ENCODE assay signal across 11 cellular contexts in genomic region chr14:20400965-20401593, GRCh38. TPM values are rescaled to one million over a fixed set of nuclear protein-coding genes. Genes with fewer than 3 reads are reported as not detected.
A peak's percentile ranks its signal among the peaks of the same experiment; 100 is the strongest.
DNase-seq lines count a peak whose midpoint lies in the region; ATAC-seq and TF ChIP-seq lines count a peak whose summit lies in the region.
"Had no signal": no experiment of that assay in that cellular context is flagged by ENCODE, and none has a peak within 500 bp of the region (broad histone marks: within the 10 kb centered on the region; RNA-seq: fewer than 3 reads in every experiment).

No MANE protein-coding gene starts in this region.

- H2AK5ac ChIP-seq in trophoblast cell (ENCODE audit: low read length) = no peak overlapping the region

- ATAC-seq in GM18870 (IDR thresholded peaks at IDR 0.05; ENCODE audit: unreplicated experiment) (peak; percentile 45), PC-3 (peak; percentile 97), body of pancreas (peak; percentile 62), HG02623 (IDR thresholded peaks at IDR 0.05; ENCODE audit: unreplicated experiment) (no peak)

- no peak overlapping the region for H3K4ac ChIP-seq in trophoblast cell (ENCODE audit: low read depth, low read length)

- H3K79me1 ChIP-seq in trophoblast cell (ENCODE audit: low read length) = peaks cover 6% of the 10 kb centered on the region

- H2BK120ac ChIP-seq in trophoblast cell (ENCODE audit: insufficient read depth, low read length, poor library complexity) = peak overlapping the region; percentile 94

- CTCF ChIA-PET in PC-3 (lab: Charles Lee) = interaction anchor here (1.0 kb wide), 1 partner anchor 16 kb away, joined by 7 read pairs; no protein-coding TSS in a partner anchor

- peak overlapping the region; percentile 2 for H3K14ac ChIP-seq in trophoblast cell (ENCODE audit: low read length)

- H3K4me3 ChIP-seq in PC-3 (ENCODE audit: low read length) (peak overlapping the region; percentile 56), body of pancreas (no peak overlapping the region), trophoblast cell (ENCODE audit: low read depth, low read length) (no peak overlapping the region)

- H3K79me2 ChIP-seq in PC-3 (ENCODE audit: low read length) = no peaks in the 10 kb centered on the region
- peaks cover 1% of the 10 kb centered on the region for H3K79me2 ChIP-seq in trophoblast cell (ENCODE audit: control insufficient read depth, insufficient read depth, low read length, poor library complexity)
- H3K79me2 ChIP-seq: parathyroid adenoma had no signal

- TF ChIP-seq POLR2A in body of pancreas (IDR thresholded peaks at IDR 0.05) = no peak

- H3K9me2 ChIP-seq in PC-3 (replicated peaks; ENCODE audit: low read length) = no peaks in the 10 kb centered on the region

- TF ChIP-seq CTCF in PC-3 (conservative IDR thresholded peaks at IDR 0.05; ENCODE audit: low read depth, low read length) = no peak
- no peak for TF ChIP-seq CTCF in body of pancreas (IDR thresholded peaks at IDR 0.05)

- H3K27me3 ChIP-seq in PC-3 (ENCODE audit: low read length) = no peaks in the 10 kb centered on the region
- no peaks in the 10 kb centered on the region for H3K27me3 ChIP-seq in body of pancreas
- H3K27me3 ChIP-seq in trophoblast cell (ENCODE audit: insufficient read depth, low read length) = no peaks in the 10 kb centered on the region

- intact Hi-C loops in PC-3 (cut with micrococcal nuclease) = loop anchor here (1.0 kb wide), 1 partner anchor 12 kb away; the partner anchor contains the start of gene TEP1
- intact Hi-C loops in body of pancreas (cut with DNase I) = no loop called here

- H2BK12ac ChIP-seq in trophoblast cell (ENCODE audit: low read length) = no peak overlapping the region

- no TSS peak for BruUV-seq in PC-3 (replicated peaks; lab: Mats Ljungman, UMichigan)

- H3K9me3 ChIP-seq in PC-3 (ENCODE audit: low read length) (no peaks in the 10 kb centered on the region), body of pancreas (no peaks in the 10 kb centered on the region), trophoblast cell (ENCODE audit: insufficient read depth, low read depth, low read length) (no peaks in the 10 kb centered on the region)

- 81 to 85% methylated on average over 10 of the region's 10 CpGs for WGBS in body of pancreas, 2 donors
- no CpG with 5 or more reads among the region's 10 CpGs for WGBS in trophoblast cell (ENCODE audit: extremely low coverage, insufficient coverage, insufficient read length)

- DNase-seq in PC-3 (peak; percentile 98), body of pancreas (no peak), trophoblast cell (peak; percentile 91 to 92), OCI-M1 (lab: John Stamatoyannopoulos, UW) (no peak), OCI-M2 (lab: John Stamatoyannopoulos, UW; ENCODE audit: unreplicated experiment) (no peak), inferior parietal cortex (ENCODE audit: extremely low spot score) (no peak)
- DNase-seq: hippocampal formation, NCI-H446 had no signal

- POLR2A ChIA-PET in PC-3 (lab: Charles Lee; ENCODE audit: unreplicated experiment) = no interaction called here

- H3K36me3 ChIP-seq in PC-3 (ENCODE audit: low read depth, low read length) (peaks cover 3% of the 10 kb centered on the region), body of pancreas (replicated peaks in 1 of 2; ENCODE audit: insufficient read depth in 1 of 2, low read depth in 2 of 2) (peaks cover 0 to 14% of the 10 kb centered on the region in 2 donors), trophoblast cell (ENCODE audit: control insufficient read depth in 1 of 2, insufficient read depth in 2 of 2, low read length in 2 of 2) (peaks cover 20 to 30% of the 10 kb centered on the region in 2 experiments)

- H2AFZ ChIP-seq in PC-3 (ENCODE audit: low read length) = 0 out of 2 replicates have a peak overlapping the region, but pooled peaks have one; percentile 15
- no peak overlapping the region for H2AFZ ChIP-seq in trophoblast cell (ENCODE audit: insufficient read depth, low read length, poor library complexity)
- H2AFZ ChIP-seq: parathyroid adenoma had no signal

- no peak overlapping the region for H4K12ac ChIP-seq in trophoblast cell (ENCODE audit: low read depth, low read length)

- H2BK5ac ChIP-seq in trophoblast cell (ENCODE audit: low read depth, low read length, poor library complexity) = peak overlapping the region; percentile 15

- no peak overlapping the region for H3K23ac ChIP-seq in trophoblast cell (ENCODE audit: low read length)

- H4K20me1 ChIP-seq in PC-3 (ENCODE audit: low read length) = no peaks in the 10 kb centered on the region; the same call in 1 of the 2 replicates

- H4K91ac ChIP-seq in trophoblast cell (ENCODE audit: low read depth, low read length) = peak overlapping the region; percentile 79

- H3F3A ChIP-seq in PC-3 (ENCODE audit: low read length, unreplicated experiment) = no peaks in the 10 kb centered on the region

- H3K4me2 ChIP-seq in PC-3 (ENCODE audit: low read length) (peak overlapping the region; percentile 85), trophoblast cell (ENCODE audit: low read length) (peak overlapping the region; percentile 33)

- H3K9ac ChIP-seq in PC-3 (ENCODE audit: low read length) (peak overlapping the region; percentile 75), trophoblast cell (ENCODE audit: low read length) (no peak overlapping the region)
- H3K9ac ChIP-seq: parathyroid adenoma had no signal

- H3K27ac ChIP-seq in PC-3 (ENCODE audit: low read length) = peak overlapping the region; percentile 96
- peak overlapping the region in 2 of 4 donors; percentile 31 to 45 for H3K27ac ChIP-seq in body of pancreas
- peak overlapping the region; percentile 88 for H3K27ac ChIP-seq in trophoblast cell (ENCODE audit: low read depth, low read length)
- H3K27ac ChIP-seq: parathyroid adenoma had no signal

- H4K8ac ChIP-seq in trophoblast cell (ENCODE audit: low read depth, low read length) = no peak overlapping the region

- peaks cover 24% of the 10 kb centered on the region for H3K4me1 ChIP-seq in PC-3 (ENCODE audit: insufficient read depth, low read length)
- H3K4me1 ChIP-seq in body of pancreas = no peaks in the 10 kb centered on the region
- H3K4me1 ChIP-seq in trophoblast cell (ENCODE audit: control insufficient read depth in 1 of 2, insufficient read depth in 2 of 2, low read length in 2 of 2) = peaks cover 12 to 13% of the 10 kb centered on the region in 2 experiments
- H3K4me1 ChIP-seq: parathyroid adenoma had no signal

- no peak overlapping the region for H3K18ac ChIP-seq in trophoblast cell (ENCODE audit: low read length)

RNA-seq across cellular contexts. Expression of gene TEP1, which starts 12.2 kb away (rescaled TPM):
- total RNA-seq in PC-3 (2014; rRNA removed) (8.9 and 11.7 TPM in 2 replicates), body of pancreas (10 to 100 TPM; 32.3 to 35.3 TPM)
- 11.5 and 12.3 TPM in 2 replicates for polyA plus RNA-seq in trophoblast cell (2013)

RNA-seq across cellular contexts. Expression of gene KLHL33, which starts 34.9 kb away (rescaled TPM):
- total RNA-seq in PC-3 (2014; rRNA removed) (0.17 TPM in 1 of 2 replicates, not detected in the other), body of pancreas (under 1 TPM in 1 of 2 donors, not detected in 1; 0.26 TPM)
- not detected in 2 replicates for polyA plus RNA-seq in trophoblast cell (2013)

RNA-seq across cellular contexts. Expression of gene OSGEP, which starts 53.5 kb away (rescaled TPM):
- total RNA-seq in PC-3 (2014; rRNA removed) (57.7 and 64.1 TPM in 2 replicates), body of pancreas (10 to 100 TPM; 36.1 to 53.4 TPM)
- polyA plus RNA-seq in trophoblast cell (2013) = 14.7 and 15.6 TPM in 2 replicates

RNA-seq across cellular contexts. Expression of gene APEX1, which starts 53.9 kb away (rescaled TPM):
- total RNA-seq in PC-3 (2014; rRNA removed) = 147 and 189 TPM in 2 replicates
- total RNA-seq in body of pancreas = 100 to 1,000 TPM in 1 of 2 donors, 10 to 100 TPM in 1; 86.7 to 101 TPM
- 178 and 184 TPM in 2 replicates for polyA plus RNA-seq in trophoblast cell (2013)

RNA-seq across cellular contexts. Expression of gene PARP2, which starts 57.6 kb away (rescaled TPM):
- 35.6 and 38.3 TPM in 2 replicates for total RNA-seq in PC-3 (2014; rRNA removed)
- total RNA-seq in body of pancreas = 10 to 100 TPM in 1 of 2 donors, 1 to 10 TPM in 1; 5.6 to 11.7 TPM
- 26.8 and 27.1 TPM in 2 replicates for polyA plus RNA-seq in trophoblast cell (2013)

Comparison
In these comparisons a context has a peak if more than half of its experiments do, and no peak if none do; other contexts are left out.
1. DNase-seq: peak in PC-3 (single experiment) and trophoblast cell (2 of 2); none in body of pancreas (0 of 4), OCI-M1 (single experiment), OCI-M2 (single experiment) and inferior parietal cortex (single experiment).